Comparison of ENCODE assay signal across 1 cellular context in the genomic region with DNA sequence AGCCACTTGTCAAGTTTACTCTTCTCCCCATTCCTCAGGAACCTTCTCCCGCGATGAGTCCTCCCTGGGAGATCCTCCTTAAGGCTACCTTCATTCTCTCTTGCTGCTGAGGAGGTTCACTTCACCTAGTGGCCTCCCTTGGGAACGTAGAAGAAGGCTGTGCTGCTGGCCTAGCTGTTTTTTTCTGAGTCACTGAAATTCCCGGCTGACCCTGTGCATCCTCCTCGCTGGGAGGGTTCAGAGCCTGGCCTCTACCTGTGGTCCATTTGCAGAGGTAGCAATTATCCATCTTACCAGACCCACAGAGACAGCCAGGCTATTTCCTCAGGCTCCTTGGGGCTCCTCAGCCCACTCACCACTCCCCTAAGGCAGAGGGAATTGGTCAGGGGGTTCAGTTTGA.
TF ChIP-seq lines count a peak whose summit lies in the region.

No MANE protein-coding gene starts in this region.

TF ChIP-seq in HCT116, 20 proteins besides CTCF, POLR2A, EP300 and RAD21:
- TF ChIP-seq SIN3A (IDR thresholded peaks at IDR 0.05; ENCODE audit: low read depth), result no peak
- no peak for TF ChIP-seq MAX (IDR thresholded peaks at IDR 0.05)
- no peak for TF ChIP-seq EGR1 (IDR thresholded peaks at IDR 0.05; ENCODE audit: low read depth)
- TF ChIP-seq CBX3 (IDR thresholded peaks at IDR 0.05; ENCODE audit: low read depth), result no peak
